In genomic region chr11:132410383-132410782, GRCh38 we compare ENCODE assay signal across 25 cellular contexts.
"Had no signal": no experiment of that assay in that cellular context is flagged by ENCODE, and none has a peak within 500 bp of the region (broad histone marks: within the 10 kb centered on the region; RNA-seq: fewer than 3 reads in every experiment).

No MANE protein-coding gene starts in this region.

- H3K27me3 ChIP-seq: ovary, right atrium auricular region, stomach, testis, thyroid gland, transverse colon, upper lobe of left lung, vagina had no signal

- H3K4me1 ChIP-seq: left ventricle myocardium inferior, right atrium auricular region, stomach, testis, transverse colon, upper lobe of left lung, vagina had no signal

- H3K9me3 ChIP-seq: left ventricle myocardium inferior, ovary, right atrium auricular region, stomach, testis, thyroid gland, transverse colon, upper lobe of left lung, vagina had no signal

- ATAC-seq: natural killer cell; sciatic nerve; stimulated activated naive B cell treated with anti-CD40 and anti-IgM and Interleukin-4, amounts not matched to agents 10 μg/mL and 1 μg/mL and 100 μg/mL, for 72 hours; stimulated activated naive CD8-positive, alpha-beta T cell treated with anti-CD3 and anti-CD28 coated beads, Interleukin-15, Interleukin-2, amounts not matched to agents 100 U/mL and 50 U/mL, for 24 hours had no signal

- H3K27me3 Mint-ChIP-seq: naive B cell; stimulated activated naive B cell treated with anti-CD40 and anti-IgM and Interleukin-4, amounts not matched to agents 10 μg/mL and 1 μg/mL and 100 μg/mL, for 72 hours had no signal

- H3K4me1 Mint-ChIP-seq: mesothelial cell of epicardium; naive B cell; natural killer cell; stimulated activated naive B cell treated with anti-CD40 and anti-IgM and Interleukin-4, amounts not matched to agents 10 μg/mL and 1 μg/mL and 100 μg/mL, for 72 hours had no signal

- H3K9me3 Mint-ChIP-seq: mesothelial cell of epicardium, nephron progenitor cell had no signal

- H3K4me3 Mint-ChIP-seq: mesothelial cell of epicardium; natural killer cell; nephron progenitor cell; stimulated activated naive B cell treated with anti-CD40 and anti-IgM and Interleukin-4, amounts not matched to agents 10 μg/mL and 1 μg/mL and 100 μg/mL, for 72 hours had no signal

- H3K27ac ChIP-seq: left ventricle myocardium inferior, ovary, right atrium auricular region, skin epidermis, stomach, testis, thyroid gland, transverse colon, upper lobe of left lung, vagina had no signal

- H3K36me3 Mint-ChIP-seq: mesothelial cell of epicardium; naive B cell; natural killer cell; stimulated activated naive B cell treated with anti-CD40 and anti-IgM and Interleukin-4, amounts not matched to agents 10 μg/mL and 1 μg/mL and 100 μg/mL, for 72 hours had no signal

- H3K27ac Mint-ChIP-seq: mesothelial cell of epicardium; naive B cell; natural killer cell; nephron progenitor cell; progenitor cell of endocrine pancreas; stimulated activated naive B cell treated with anti-CD40 and anti-IgM and Interleukin-4, amounts not matched to agents 10 μg/mL and 1 μg/mL and 100 μg/mL, for 72 hours had no signal

- H3K4me3 ChIP-seq: left ventricle myocardium inferior, lung, ovary, right atrium auricular region, skin epidermis, stomach, testis, thyroid gland, transverse colon, upper lobe of left lung, vagina had no signal

- DNase-seq: islet precursor cell; left ventricle myocardium inferior; mesendoderm; naive B cell; natural killer cell; nephron progenitor cell; ovary; stimulated activated CD4-positive, alpha-beta T cell treated with anti-CD3 and anti-CD28 coated beads, Interleukin-12 subunit alpha, Interleukin-12 subunit beta, amount 100 ng/mL, for 4 hours; stimulated activated CD4-positive, alpha-beta T cell treated with anti-CD3 and anti-CD28 coated beads, Interleukin-15, amount 100 ng/mL, for 24 hours; stimulated activated CD4-positive, alpha-beta T cell treated with anti-CD3 and anti-CD28 coated beads, Interleukin-2, amount 100 ng/mL, for 24 hours; stimulated activated CD4-positive, alpha-beta T cell treated with anti-CD3 and anti-CD28 coated beads, Interleukin-4, amount 100 ng/mL, for 1 hour; stimulated activated naive B cell treated with anti-CD40 and anti-IgM and Interleukin-4, amounts not matched to agents 10 μg/mL and 1 μg/mL and 100 μg/mL, for 72 hours; stimulated activated naive CD8-positive, alpha-beta T cell treated with anti-CD3 and anti-CD28 coated beads, Interleukin-15, Interleukin-2, amounts not matched to agents 100 U/mL and 50 U/mL, for 24 hours; stomach; testis; transverse colon; upper lobe of left lung had no signal

- H3K36me3 ChIP-seq: left ventricle myocardium inferior, ovary, right atrium auricular region, stomach, thyroid gland, transverse colon, upper lobe of left lung, vagina had no signal
